1 cellular context compared by ENCODE assay signal in the genomic region with DNA sequence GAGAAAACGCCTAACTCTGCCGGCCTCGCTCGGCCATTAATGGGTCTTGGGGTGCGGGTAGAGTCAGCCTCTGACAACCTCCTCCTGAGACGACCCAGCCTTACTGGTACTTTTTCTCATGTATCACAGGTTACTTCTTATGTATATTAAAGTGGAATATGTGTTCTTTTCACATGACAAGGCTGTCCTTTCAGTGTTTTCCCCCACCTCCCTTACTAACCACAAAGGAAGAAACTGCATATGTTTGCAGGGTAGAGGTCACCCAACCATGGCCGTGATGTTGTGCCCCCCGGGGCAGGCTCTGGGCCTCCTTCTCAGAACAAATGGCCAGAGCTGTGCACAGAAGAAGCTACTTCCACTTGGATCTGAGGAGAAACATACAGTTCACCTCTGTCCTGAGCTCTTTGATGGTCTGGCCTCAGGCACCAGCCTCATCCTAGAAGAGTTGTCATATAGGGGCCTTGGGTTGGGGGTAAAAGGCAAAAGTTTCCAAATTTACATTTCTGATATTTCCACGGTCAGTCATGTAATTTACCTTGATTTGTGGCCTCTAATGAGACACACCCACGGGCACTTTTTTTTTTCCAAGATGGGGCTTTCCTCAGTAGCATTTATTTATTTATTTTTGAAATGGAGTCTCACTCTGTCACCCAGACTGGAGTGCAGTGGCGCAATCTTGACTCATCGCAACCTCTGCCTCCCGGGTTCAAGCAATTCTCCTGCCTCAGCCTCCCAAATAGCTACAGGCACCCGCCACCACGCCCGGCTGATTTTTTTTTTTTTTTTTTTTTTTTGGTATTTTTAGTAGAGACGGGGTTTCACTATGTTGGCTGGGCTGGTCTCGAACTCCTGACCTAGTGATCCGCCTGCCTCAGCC.
A peak's percentile ranks its signal among the peaks of the same experiment; 100 is the strongest.
TF ChIP-seq lines count a peak whose summit lies in the region.

No MANE protein-coding gene starts in this region.

TF ChIP-seq in GM12878, 131 proteins besides CTCF, POLR2A, EP300 and RAD21:
- TF ChIP-seq PAX5 (IDR thresholded peaks at IDR 0.05; ENCODE audit: borderline replicate concordance, low read depth, low read length) (peak; percentile 94), BHLHE40 (IDR thresholded peaks at IDR 0.05; ENCODE audit: borderline replicate concordance in 1 of 2, low read depth in 2 of 2, low read length in 1 of 2) (no peak), NBN (IDR thresholded peaks at IDR 0.05) (0 out of 2 replicates have a peak, but pooled peaks have one; percentile 27), CHD2 (IDR thresholded peaks at IDR 0.05; ENCODE audit: borderline replicate concordance, low read depth, low read length) (no peak), ATF7 (IDR thresholded peaks at IDR 0.05; ENCODE audit: low read depth) (0 out of 2 replicates have a peak, but pooled peaks have one; percentile 31), HDAC6 (IDR thresholded peaks at IDR 0.05; ENCODE audit: unreplicated experiment) (no peak), FOXM1 (IDR thresholded peaks at IDR 0.05; ENCODE audit: low read depth, low read length) (peak; percentile 24; the same call in 1 of the 2 replicates), SMAD5 (IDR thresholded peaks at IDR 0.05; ENCODE audit: low read depth) (no peak), NRF1 (conservative IDR thresholded peaks at IDR 0.05; ENCODE audit: low read depth, low read length) (no peak), POU2F2 (IDR thresholded peaks at IDR 0.05; ENCODE audit: borderline replicate concordance, low read depth, low read length) (peak; percentile 23; the same call in 1 of the 3 replicates), ETV6 (conservative IDR thresholded peaks at IDR 0.05 in 1 of 2, IDR thresholded peaks at IDR 0.05 in 1 of 2; ENCODE audit: borderline replicate concordance in 1 of 2, low read depth in 1 of 2) (no peak), SMARCA5 (IDR thresholded peaks at IDR 0.05) (no peak), ZNF274 (IDR thresholded peaks at IDR 0.05; ENCODE audit: insufficient read depth, insufficient read length) (no peak), SRF (IDR thresholded peaks at IDR 0.05; ENCODE audit: low read depth in 2 of 2, low read length in 2 of 2) (no peak), EED (IDR thresholded peaks at IDR 0.05; ENCODE audit: low read depth) (0 out of 2 replicates have a peak, but pooled peaks have one; percentile 26), NFIC (IDR thresholded peaks at IDR 0.05; ENCODE audit: low read depth, low read length) (peak; percentile 53), EZH2 (IDR thresholded peaks at IDR 0.05; ENCODE audit: borderline replicate concordance, control insufficient read depth, low read depth, low read length) (no peak), MEF2A (IDR thresholded peaks at IDR 0.05; ENCODE audit: insufficient read depth, low read depth, low read length) (no peak), NR2F1 (conservative IDR thresholded peaks at IDR 0.05) (peak; percentile 54; the same call in 1 of the 2 replicates), RUNX3 (IDR thresholded peaks at IDR 0.05; ENCODE audit: low read length) (peak; percentile 90), YY1 (IDR thresholded peaks at IDR 0.05; ENCODE audit: low read depth, low read length) (peak; percentile 48; the same call in 1 of the 2 replicates), MTA2 (IDR thresholded peaks at IDR 0.05; ENCODE audit: low read depth) (peak; percentile 33; the same call in 1 of the 2 replicates), CEBPB (IDR thresholded peaks at IDR 0.05; ENCODE audit: borderline replicate concordance in 1 of 2, low read depth in 2 of 2, low read length in 2 of 2) (0 out of 4 replicates have a peak, but pooled peaks of 1 of the 2 experiments have one; percentile 31), RFX5 (IDR thresholded peaks at IDR 0.05; ENCODE audit: low read depth, low read length) (no peak)
- TF ChIP-seq, protein P1, sequence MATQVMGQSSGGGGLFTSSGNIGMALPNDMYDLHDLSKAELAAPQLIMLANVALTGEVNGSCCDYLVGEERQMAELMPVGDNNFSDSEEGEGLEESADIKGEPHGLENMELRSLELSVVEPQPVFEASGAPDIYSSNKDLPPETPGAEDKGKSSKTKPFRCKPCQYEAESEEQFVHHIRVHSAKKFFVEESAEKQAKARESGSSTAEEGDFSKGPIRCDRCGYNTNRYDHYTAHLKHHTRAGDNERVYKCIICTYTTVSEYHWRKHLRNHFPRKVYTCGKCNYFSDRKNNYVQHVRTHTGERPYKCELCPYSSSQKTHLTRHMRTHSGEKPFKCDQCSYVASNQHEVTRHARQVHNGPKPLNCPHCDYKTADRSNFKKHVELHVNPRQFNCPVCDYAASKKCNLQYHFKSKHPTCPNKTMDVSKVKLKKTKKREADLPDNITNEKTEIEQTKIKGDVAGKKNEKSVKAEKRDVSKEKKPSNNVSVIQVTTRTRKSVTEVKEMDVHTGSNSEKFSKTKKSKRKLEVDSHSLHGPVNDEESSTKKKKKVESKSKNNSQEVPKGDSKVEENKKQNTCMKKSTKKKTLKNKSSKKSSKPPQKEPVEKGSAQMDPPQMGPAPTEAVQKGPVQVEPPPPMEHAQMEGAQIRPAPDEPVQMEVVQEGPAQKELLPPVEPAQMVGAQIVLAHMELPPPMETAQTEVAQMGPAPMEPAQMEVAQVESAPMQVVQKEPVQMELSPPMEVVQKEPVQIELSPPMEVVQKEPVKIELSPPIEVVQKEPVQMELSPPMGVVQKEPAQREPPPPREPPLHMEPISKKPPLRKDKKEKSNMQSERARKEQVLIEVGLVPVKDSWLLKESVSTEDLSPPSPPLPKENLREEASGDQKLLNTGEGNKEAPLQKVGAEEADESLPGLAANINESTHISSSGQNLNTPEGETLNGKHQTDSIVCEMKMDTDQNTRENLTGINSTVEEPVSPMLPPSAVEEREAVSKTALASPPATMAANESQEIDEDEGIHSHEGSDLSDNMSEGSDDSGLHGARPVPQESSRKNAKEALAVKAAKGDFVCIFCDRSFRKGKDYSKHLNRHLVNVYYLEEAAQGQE (IDR thresholded peaks at IDR 0.05; ENCODE audit: low read depth, low read length), result no peak
- TF ChIP-seq, protein P2, sequence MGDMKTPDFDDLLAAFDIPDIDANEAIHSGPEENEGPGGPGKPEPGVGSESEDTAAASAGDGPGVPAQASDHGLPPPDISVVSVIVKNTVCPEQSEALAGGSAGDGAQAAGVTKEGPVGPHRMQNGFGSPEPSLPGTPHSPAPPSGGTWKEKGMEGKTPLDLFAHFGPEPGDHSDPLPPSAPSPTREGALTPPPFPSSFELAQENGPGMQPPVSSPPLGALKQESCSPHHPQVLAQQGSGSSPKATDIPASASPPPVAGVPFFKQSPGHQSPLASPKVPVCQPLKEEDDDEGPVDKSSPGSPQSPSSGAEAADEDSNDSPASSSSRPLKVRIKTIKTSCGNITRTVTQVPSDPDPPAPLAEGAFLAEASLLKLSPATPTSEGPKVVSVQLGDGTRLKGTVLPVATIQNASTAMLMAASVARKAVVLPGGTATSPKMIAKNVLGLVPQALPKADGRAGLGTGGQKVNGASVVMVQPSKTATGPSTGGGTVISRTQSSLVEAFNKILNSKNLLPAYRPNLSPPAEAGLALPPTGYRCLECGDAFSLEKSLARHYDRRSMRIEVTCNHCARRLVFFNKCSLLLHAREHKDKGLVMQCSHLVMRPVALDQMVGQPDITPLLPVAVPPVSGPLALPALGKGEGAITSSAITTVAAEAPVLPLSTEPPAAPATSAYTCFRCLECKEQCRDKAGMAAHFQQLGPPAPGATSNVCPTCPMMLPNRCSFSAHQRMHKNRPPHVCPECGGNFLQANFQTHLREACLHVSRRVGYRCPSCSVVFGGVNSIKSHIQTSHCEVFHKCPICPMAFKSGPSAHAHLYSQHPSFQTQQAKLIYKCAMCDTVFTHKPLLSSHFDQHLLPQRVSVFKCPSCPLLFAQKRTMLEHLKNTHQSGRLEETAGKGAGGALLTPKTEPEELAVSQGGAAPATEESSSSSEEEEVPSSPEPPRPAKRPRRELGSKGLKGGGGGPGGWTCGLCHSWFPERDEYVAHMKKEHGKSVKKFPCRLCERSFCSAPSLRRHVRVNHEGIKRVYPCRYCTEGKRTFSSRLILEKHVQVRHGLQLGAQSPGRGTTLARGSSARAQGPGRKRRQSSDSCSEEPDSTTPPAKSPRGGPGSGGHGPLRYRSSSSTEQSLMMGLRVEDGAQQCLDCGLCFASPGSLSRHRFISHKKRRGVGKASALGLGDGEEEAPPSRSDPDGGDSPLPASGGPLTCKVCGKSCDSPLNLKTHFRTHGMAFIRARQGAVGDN (IDR thresholded peaks at IDR 0.05), result peak; percentile 22; the same call in 1 of the 2 replicates
- TF ChIP-seq, protein P3, sequence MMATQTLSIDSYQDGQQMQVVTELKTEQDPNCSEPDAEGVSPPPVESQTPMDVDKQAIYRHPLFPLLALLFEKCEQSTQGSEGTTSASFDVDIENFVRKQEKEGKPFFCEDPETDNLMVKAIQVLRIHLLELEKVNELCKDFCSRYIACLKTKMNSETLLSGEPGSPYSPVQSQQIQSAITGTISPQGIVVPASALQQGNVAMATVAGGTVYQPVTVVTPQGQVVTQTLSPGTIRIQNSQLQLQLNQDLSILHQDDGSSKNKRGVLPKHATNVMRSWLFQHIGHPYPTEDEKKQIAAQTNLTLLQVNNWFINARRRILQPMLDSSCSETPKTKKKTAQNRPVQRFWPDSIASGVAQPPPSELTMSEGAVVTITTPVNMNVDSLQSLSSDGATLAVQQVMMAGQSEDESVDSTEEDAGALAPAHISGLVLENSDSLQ (IDR thresholded peaks at IDR 0.05), result peak; percentile 13; the same call in 1 of the 2 replicates
- TF ChIP-seq, protein P4, sequence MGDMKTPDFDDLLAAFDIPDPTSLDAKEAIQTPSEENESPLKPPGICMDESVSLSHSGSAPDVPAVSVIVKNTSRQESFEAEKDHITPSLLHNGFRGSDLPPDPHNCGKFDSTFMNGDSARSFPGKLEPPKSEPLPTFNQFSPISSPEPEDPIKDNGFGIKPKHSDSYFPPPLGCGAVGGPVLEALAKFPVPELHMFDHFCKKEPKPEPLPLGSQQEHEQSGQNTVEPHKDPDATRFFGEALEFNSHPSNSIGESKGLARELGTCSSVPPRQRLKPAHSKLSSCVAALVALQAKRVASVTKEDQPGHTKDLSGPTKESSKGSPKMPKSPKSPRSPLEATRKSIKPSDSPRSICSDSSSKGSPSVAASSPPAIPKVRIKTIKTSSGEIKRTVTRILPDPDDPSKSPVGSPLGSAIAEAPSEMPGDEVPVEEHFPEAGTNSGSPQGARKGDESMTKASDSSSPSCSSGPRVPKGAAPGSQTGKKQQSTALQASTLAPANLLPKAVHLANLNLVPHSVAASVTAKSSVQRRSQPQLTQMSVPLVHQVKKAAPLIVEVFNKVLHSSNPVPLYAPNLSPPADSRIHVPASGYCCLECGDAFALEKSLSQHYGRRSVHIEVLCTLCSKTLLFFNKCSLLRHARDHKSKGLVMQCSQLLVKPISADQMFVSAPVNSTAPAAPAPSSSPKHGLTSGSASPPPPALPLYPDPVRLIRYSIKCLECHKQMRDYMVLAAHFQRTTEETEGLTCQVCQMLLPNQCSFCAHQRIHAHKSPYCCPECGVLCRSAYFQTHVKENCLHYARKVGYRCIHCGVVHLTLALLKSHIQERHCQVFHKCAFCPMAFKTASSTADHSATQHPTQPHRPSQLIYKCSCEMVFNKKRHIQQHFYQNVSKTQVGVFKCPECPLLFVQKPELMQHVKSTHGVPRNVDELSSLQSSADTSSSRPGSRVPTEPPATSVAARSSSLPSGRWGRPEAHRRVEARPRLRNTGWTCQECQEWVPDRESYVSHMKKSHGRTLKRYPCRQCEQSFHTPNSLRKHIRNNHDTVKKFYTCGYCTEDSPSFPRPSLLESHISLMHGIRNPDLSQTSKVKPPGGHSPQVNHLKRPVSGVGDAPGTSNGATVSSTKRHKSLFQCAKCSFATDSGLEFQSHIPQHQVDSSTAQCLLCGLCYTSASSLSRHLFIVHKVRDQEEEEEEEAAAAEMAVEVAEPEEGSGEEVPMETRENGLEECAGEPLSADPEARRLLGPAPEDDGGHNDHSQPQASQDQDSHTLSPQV (IDR thresholded peaks at IDR 0.05), result no peak
